ENCODE assay signal across 8 cellular contexts in the genomic region with DNA sequence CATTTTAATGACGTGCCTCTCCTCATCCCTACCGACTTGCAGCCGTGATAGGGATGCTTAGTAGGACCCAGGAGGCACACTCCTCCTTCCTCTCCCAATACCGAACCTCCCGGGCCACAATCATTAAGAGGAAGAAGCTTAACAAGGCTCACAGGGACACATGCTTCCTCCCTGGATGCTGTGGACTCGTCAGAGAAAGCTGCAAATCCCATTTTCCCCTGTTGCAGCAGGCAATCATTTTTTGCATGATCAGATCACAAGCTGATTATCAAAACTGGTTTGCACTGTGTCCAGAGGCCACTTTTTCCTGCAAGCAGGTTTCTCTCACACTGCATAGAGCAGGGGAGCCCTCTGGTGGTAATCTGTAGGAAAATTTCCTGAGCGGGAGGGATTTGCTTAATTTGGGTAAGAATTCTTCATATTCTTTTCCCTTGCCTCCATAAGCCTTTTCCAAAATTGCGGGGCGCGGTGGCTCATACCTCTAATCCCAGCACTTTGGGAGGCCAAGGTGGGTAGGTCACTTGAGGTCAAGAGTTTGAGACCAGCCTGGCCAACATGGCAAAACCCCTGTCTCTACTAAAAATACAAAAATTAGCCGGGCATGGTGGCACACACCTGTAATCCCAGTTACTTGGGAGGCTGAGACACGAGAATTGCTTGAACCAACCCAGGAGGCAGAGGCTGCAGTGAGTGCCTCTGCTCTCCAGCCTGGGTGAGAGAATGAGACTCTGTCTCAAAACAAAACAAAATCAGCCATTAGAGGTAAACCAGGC. TPM values are rescaled to one million over a fixed set of nuclear protein-coding genes. Genes with fewer than 3 reads are reported as not detected.
DNase-seq lines count a peak whose midpoint lies in the region; ATAC-seq and TF ChIP-seq lines count a peak whose summit lies in the region.

No MANE protein-coding gene starts in this region.

- peaks cover 4% of the 10 kb centered on the region; the same call in 1 of the 2 replicates for H3K4me1 ChIP-seq in Panc1 (ENCODE audit: control insufficient read depth, insufficient read depth, low read length)

- intact Hi-C loops in Panc1 (cut with micrococcal nuclease; ENCODE audit: unreplicated experiment) (loop anchor here (5.0 to 10.0 kb wide), 3 partner anchors 34 to 211 kb away; no protein-coding TSS in a partner anchor), left cardiac atrium (cut with DNase I) (loop anchor here in 1 of 2 donors (5.0 to 10.0 kb wide), 3 partner anchors 209 to 401 kb away; partner anchors contain the start of gene CBLL1), posterior cingulate gyrus (cut with DNase I) (loop anchor here (5.0 to 10.0 kb wide), 2 partner anchors 39 to 401 kb away; partner anchors contain the start of gene CBLL1)

- CTCF ChIA-PET in Panc1 (lab: Charles Lee): interaction anchor here (0.6 to 1.4 kb wide), 8 partner anchors 9 to 368 kb away, joined by 3 to 11 read pairs (median 5); no protein-coding TSS in a partner anchor

- H3K4me3 ChIP-seq in Panc1 (ENCODE audit: low read depth in 2 of 2, low read length in 2 of 2): peak overlapping the region in 1 of 2 experiments; percentile 43; a peak in 2 of 4 replicates

- no peaks in the 10 kb centered on the region for H3K9me3 ChIP-seq in Panc1 (ENCODE audit: control insufficient read depth, insufficient read depth, low read depth, low read length)

- no peak overlapping the region for H3K27ac ChIP-seq in Panc1 (ENCODE audit: low read length)

- no TSS peak for BruUV-seq in Panc1 (replicated peaks; lab: Mats Ljungman, UMichigan)

- ATAC-seq in Panc1: peak; percentile 88
- ATAC-seq in left cardiac atrium: peak; percentile 83 to 85

- in situ Hi-C loops in Panc1 (cut with HindIII; ENCODE audit: low pct_unique_long_range_greater_than_20kb, low sequenced_read_pairs): no loop called here

- peak; percentile 96 for TF ChIP-seq CTCF in Panc1 (IDR thresholded peaks at IDR 0.05)

- DNase-seq in NCI-H510A treated with DMSO at 0.1 percent for 48 hours (lab: John Stamatoyannopoulos, UW) (peak; percentile 44), NCI-H510A (lab: John Stamatoyannopoulos, UW) (no peak), HuH-7.5 (ENCODE audit: low spot score) (peak; percentile 19), Panc1 (ENCODE audit: low read depth, low spot score) (peak; percentile 71), amniotic stem cell (lab: John Stamatoyannopoulos, UW) (peak; percentile 61), left cardiac atrium (peak; percentile 48), posterior cingulate gyrus (peak in 8 of 10 donors; percentile 48 to 88 (median 63)), KG1 (lab: John Stamatoyannopoulos, UW) (no peak)

- POLR2A ChIA-PET in Panc1 (lab: Charles Lee): no interaction called here

- no peaks in the 10 kb centered on the region for H3K36me3 ChIP-seq in Panc1 (ENCODE audit: control insufficient read depth, insufficient read depth, low read length)

- peaks cover 3% of the 10 kb centered on the region; the same call in 1 of the 2 replicates for H3K27me3 ChIP-seq in Panc1 (ENCODE audit: control insufficient read depth, insufficient read depth, low read length)

RNA-seq across cellular contexts. Expression of gene LAMB4, which starts 16.1 kb away (rescaled TPM):
- total RNA-seq in Panc1 (2021; ENCODE audit: unreplicated experiment) (not detected), left cardiac atrium (under 1 TPM; 0.16 to 0.47 TPM)
- polyA plus RNA-seq in Panc1 (2012; ENCODE audit: insufficient read length): not detected

Comparison
In these comparisons a context has a peak if more than half of its experiments do, and no peak if none do; other contexts are left out.
1. DNase-seq: peak in NCI-H510A treated with DMSO at 0.1 percent for 48 hours (single experiment), HuH-7.5 (single experiment), Panc1 (single experiment), amniotic stem cell (single experiment), left cardiac atrium (single experiment) and posterior cingulate gyrus (8 of 10); none in NCI-H510A (single experiment) and KG1 (single experiment).